ENCODE assay signal across 16 cellular contexts in the genomic region with DNA sequence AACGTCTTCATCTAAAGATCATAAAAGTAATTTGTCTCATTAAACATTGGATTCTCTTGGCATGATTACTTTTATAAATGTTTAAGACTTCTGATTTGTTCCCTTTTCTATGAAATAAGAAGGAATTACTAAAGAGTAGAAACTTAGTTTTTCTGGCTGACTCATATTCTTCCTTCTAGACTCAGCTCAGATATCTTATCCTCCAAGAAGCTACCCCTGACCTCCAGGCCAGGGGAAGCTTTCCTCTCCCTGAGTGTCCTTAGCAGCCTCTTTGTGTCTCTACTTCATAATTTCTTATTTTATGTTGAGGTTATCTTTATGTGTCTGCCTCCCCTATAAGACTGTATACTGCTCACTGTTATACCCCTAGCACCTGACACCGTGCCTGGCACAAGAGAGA.
DNase-seq lines count a peak whose midpoint lies in the region; ATAC-seq lines count a peak whose summit lies in the region.
"Had no signal": no experiment of that assay in that cellular context is flagged by ENCODE, and none has a peak within 500 bp of the region (broad histone marks: within the 10 kb centered on the region; RNA-seq: fewer than 3 reads in every experiment).

No MANE protein-coding gene starts in this region.

- intact Hi-C loops in Right ventricle myocardium superior (cut with DNase I) = no loop called here

- peak; percentile 24 for DNase-seq in kidney glomerular epithelial cell (lab: John Stamatoyannopoulos, UW)
- DNase-seq in 8988T = no peak
- DNase-seq in Right ventricle myocardium superior = no peak
- DNase-seq: CD8-positive, alpha-beta memory T cell; DMS79; H7; KG1; NCI-H1048; NCI-H2227 treated with DMSO at 0.1 percent for 48 hours; NCI-H524; Peyer's patch had no signal

- ATAC-seq in GM18861 (IDR thresholded peaks at IDR 0.05; ENCODE audit: unreplicated experiment) = peak; percentile 27
- ATAC-seq in GM21619 (IDR thresholded peaks at IDR 0.05; ENCODE audit: unreplicated experiment) = peak; percentile 36
- peak; percentile 39 for ATAC-seq in HG03432 (IDR thresholded peaks at IDR 0.05; ENCODE audit: unreplicated experiment)
- ATAC-seq in HG02852 (IDR thresholded peaks at IDR 0.05; ENCODE audit: unreplicated experiment) = no peak
- ATAC-seq in Right ventricle myocardium superior (ENCODE audit: poor library complexity) = no peak
- ATAC-seq: Right ventricle myocardium inferior had no signal

Comparison
In these comparisons a context has a peak if more than half of its experiments do, and no peak if none do; other contexts are left out.
1. ATAC-seq: peak in GM18861 (single experiment), GM21619 (single experiment) and HG03432 (single experiment); none in HG02852 (single experiment) and Right ventricle myocardium superior (single experiment).